In the genomic region with DNA sequence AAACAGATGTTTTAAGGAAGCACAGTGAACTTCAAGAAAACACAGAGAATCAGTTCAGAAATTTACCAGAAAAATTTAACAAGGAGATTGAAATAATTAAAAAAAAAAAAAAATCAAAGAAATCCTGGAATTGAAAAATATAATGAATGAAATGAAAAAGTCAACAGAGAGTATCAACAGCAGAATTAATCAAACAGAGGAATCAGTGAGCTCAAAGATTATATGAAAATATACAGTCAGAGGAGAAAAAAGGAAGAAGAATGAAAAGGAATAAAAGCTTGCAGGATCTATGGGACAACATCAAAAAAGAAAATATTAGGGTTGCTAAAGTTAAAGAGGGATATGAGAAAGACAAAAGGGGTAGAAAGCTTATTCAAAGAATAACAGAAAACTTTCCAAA, we compare ENCODE assay signal across 1 cellular context.
TF ChIP-seq lines count a peak whose summit lies in the region.

No MANE protein-coding gene starts in this region.

TF ChIP-seq in K562, 482 proteins besides CTCF, POLR2A, EP300 and RAD21 (continued from another document):
- TF ChIP-seq, protein P1, sequence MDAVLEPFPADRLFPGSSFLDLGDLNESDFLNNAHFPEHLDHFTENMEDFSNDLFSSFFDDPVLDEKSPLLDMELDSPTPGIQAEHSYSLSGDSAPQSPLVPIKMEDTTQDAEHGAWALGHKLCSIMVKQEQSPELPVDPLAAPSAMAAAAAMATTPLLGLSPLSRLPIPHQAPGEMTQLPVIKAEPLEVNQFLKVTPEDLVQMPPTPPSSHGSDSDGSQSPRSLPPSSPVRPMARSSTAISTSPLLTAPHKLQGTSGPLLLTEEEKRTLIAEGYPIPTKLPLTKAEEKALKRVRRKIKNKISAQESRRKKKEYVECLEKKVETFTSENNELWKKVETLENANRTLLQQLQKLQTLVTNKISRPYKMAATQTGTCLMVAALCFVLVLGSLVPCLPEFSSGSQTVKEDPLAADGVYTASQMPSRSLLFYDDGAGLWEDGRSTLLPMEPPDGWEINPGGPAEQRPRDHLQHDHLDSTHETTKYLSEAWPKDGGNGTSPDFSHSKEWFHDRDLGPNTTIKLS (IDR thresholded peaks at IDR 0.05; ENCODE audit: borderline replicate concordance, low read depth): no peak
- TF ChIP-seq ZNF551 (CRISPR knock-in tag; IDR thresholded peaks at IDR 0.05) (no peak), FOXK2 (conservative IDR thresholded peaks at IDR 0.05 in 1 of 2, IDR thresholded peaks at IDR 0.05 in 1 of 2; ENCODE audit: low read depth in 2 of 2) (0 out of 4 replicates have a peak, but pooled peaks of 1 of the 2 experiments have one; percentile 15), ZFPM2 (CRISPR knock-in tag; IDR thresholded peaks at IDR 0.05) (no peak), SRSF7 (optimal IDR thresholded peaks at IDR 0.05; ENCODE audit: low read depth, low read length) (no peak), KLF6 (CRISPR knock-in tag; IDR thresholded peaks at IDR 0.05; ENCODE audit: borderline replicate concordance) (no peak), IRF2 (CRISPR knock-in tag; IDR thresholded peaks at IDR 0.05) (no peak), CHD1 (IDR thresholded peaks at IDR 0.05; ENCODE audit: low read length) (no peak), ESRRB (CRISPR knock-in tag; IDR thresholded peaks at IDR 0.05; ENCODE audit: borderline replicate concordance) (no peak), TAF7 (tag; IDR thresholded peaks at IDR 0.05) (no peak), CSDE1 (IDR thresholded peaks at IDR 0.05) (no peak), CTBP1 (IDR thresholded peaks at IDR 0.05; ENCODE audit: borderline replicate concordance) (no peak), RBBP5 (IDR thresholded peaks at IDR 0.05; ENCODE audit: borderline replicate concordance, insufficient read depth, low read length, poor library complexity, severe bottlenecking) (no peak), ZNF408 (CRISPR knock-in tag; IDR thresholded peaks at IDR 0.05; ENCODE audit: low read depth) (no peak), MYNN (IDR thresholded peaks at IDR 0.05) (no peak), MYNN (CRISPR knock-in tag; IDR thresholded peaks at IDR 0.05) (no peak), KDM2B (CRISPR knock-in tag; IDR thresholded peaks at IDR 0.05) (no peak), TRIM28 (IDR thresholded peaks at IDR 0.05) (peak; percentile 97), RCOR1 (IDR thresholded peaks at IDR 0.05; ENCODE audit: borderline replicate concordance in 1 of 2, low read depth in 2 of 2, low read length in 2 of 2) (no peak), ADNP (tag; IDR thresholded peaks at IDR 0.05) (no peak), ZC3H8 (IDR thresholded peaks at IDR 0.05) (no peak), ZNF75A (CRISPR knock-in tag; IDR thresholded peaks at IDR 0.05) (no peak), FOXK1 (CRISPR knock-in tag; IDR thresholded peaks at IDR 0.05; ENCODE audit: borderline replicate concordance) (no peak)
- TF ChIP-seq, protein P2, sequence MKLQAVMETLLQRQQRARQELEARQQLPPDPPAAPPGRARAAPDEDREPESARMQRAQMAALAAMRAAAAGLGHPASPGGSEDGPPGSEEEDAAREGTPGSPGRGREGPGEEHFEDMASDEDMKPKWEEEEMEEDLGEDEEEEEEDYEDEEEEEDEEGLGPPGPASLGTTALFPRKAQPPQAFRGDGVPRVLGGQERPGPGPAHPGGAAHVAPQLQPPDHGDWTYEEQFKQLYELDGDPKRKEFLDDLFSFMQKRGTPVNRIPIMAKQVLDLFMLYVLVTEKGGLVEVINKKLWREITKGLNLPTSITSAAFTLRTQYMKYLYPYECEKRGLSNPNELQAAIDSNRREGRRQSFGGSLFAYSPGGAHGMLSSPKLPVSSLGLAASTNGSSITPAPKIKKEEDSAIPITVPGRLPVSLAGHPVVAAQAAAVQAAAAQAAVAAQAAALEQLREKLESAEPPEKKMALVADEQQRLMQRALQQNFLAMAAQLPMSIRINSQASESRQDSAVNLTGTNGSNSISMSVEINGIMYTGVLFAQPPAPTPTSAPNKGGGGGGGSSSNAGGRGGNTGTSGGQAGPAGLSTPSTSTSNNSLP (IDR thresholded peaks at IDR 0.05; ENCODE audit: borderline replicate concordance, low read depth, low read length): no peak
- TF ChIP-seq, protein P3, sequence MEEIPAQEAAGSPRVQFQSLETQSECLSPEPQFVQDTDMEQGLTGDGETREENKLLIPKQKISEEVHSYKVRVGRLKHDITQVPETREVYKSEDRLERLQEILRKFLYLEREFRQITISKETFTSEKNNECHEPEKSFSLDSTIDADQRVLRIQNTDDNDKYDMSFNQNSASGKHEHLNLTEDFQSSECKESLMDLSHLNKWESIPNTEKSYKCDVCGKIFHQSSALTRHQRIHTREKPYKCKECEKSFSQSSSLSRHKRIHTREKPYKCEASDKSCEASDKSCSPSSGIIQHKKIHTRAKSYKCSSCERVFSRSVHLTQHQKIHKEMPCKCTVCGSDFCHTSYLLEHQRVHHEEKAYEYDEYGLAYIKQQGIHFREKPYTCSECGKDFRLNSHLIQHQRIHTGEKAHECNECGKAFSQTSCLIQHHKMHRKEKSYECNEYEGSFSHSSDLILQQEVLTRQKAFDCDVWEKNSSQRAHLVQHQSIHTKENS (CRISPR knock-in tag; IDR thresholded peaks at IDR 0.05): no peak
- TF ChIP-seq, protein P4, sequence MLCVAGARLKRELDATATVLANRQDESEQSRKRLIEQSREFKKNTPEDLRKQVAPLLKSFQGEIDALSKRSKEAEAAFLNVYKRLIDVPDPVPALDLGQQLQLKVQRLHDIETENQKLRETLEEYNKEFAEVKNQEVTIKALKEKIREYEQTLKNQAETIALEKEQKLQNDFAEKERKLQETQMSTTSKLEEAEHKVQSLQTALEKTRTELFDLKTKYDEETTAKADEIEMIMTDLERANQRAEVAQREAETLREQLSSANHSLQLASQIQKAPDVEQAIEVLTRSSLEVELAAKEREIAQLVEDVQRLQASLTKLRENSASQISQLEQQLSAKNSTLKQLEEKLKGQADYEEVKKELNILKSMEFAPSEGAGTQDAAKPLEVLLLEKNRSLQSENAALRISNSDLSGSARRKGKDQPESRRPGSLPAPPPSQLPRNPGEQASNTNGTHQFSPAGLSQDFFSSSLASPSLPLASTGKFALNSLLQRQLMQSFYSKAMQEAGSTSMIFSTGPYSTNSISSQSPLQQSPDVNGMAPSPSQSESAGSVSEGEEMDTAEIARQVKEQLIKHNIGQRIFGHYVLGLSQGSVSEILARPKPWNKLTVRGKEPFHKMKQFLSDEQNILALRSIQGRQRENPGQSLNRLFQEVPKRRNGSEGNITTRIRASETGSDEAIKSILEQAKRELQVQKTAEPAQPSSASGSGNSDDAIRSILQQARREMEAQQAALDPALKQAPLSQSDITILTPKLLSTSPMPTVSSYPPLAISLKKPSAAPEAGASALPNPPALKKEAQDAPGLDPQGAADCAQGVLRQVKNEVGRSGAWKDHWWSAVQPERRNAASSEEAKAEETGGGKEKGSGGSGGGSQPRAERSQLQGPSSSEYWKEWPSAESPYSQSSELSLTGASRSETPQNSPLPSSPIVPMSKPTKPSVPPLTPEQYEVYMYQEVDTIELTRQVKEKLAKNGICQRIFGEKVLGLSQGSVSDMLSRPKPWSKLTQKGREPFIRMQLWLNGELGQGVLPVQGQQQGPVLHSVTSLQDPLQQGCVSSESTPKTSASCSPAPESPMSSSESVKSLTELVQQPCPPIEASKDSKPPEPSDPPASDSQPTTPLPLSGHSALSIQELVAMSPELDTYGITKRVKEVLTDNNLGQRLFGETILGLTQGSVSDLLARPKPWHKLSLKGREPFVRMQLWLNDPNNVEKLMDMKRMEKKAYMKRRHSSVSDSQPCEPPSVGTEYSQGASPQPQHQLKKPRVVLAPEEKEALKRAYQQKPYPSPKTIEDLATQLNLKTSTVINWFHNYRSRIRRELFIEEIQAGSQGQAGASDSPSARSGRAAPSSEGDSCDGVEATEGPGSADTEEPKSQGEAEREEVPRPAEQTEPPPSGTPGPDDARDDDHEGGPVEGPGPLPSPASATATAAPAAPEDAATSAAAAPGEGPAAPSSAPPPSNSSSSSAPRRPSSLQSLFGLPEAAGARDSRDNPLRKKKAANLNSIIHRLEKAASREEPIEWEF (CRISPR knock-in tag; IDR thresholded peaks at IDR 0.05): no peak
- TF ChIP-seq, protein P5, sequence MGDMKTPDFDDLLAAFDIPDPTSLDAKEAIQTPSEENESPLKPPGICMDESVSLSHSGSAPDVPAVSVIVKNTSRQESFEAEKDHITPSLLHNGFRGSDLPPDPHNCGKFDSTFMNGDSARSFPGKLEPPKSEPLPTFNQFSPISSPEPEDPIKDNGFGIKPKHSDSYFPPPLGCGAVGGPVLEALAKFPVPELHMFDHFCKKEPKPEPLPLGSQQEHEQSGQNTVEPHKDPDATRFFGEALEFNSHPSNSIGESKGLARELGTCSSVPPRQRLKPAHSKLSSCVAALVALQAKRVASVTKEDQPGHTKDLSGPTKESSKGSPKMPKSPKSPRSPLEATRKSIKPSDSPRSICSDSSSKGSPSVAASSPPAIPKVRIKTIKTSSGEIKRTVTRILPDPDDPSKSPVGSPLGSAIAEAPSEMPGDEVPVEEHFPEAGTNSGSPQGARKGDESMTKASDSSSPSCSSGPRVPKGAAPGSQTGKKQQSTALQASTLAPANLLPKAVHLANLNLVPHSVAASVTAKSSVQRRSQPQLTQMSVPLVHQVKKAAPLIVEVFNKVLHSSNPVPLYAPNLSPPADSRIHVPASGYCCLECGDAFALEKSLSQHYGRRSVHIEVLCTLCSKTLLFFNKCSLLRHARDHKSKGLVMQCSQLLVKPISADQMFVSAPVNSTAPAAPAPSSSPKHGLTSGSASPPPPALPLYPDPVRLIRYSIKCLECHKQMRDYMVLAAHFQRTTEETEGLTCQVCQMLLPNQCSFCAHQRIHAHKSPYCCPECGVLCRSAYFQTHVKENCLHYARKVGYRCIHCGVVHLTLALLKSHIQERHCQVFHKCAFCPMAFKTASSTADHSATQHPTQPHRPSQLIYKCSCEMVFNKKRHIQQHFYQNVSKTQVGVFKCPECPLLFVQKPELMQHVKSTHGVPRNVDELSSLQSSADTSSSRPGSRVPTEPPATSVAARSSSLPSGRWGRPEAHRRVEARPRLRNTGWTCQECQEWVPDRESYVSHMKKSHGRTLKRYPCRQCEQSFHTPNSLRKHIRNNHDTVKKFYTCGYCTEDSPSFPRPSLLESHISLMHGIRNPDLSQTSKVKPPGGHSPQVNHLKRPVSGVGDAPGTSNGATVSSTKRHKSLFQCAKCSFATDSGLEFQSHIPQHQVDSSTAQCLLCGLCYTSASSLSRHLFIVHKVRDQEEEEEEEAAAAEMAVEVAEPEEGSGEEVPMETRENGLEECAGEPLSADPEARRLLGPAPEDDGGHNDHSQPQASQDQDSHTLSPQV (IDR thresholded peaks at IDR 0.05): no peak
- TF ChIP-seq, protein P6, sequence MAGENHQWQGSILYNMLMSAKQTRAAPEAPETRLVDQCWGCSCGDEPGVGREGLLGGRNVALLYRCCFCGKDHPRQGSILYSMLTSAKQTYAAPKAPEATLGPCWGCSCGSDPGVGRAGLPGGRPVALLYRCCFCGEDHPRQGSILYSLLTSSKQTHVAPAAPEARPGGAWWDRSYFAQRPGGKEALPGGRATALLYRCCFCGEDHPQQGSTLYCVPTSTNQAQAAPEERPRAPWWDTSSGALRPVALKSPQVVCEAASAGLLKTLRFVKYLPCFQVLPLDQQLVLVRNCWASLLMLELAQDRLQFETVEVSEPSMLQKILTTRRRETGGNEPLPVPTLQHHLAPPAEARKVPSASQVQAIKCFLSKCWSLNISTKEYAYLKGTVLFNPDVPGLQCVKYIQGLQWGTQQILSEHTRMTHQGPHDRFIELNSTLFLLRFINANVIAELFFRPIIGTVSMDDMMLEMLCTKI (IDR thresholded peaks at IDR 0.05; ENCODE audit: partially characterized antibody): no peak
